ENCODE assay signal across 19 cellular contexts in the genomic region with DNA sequence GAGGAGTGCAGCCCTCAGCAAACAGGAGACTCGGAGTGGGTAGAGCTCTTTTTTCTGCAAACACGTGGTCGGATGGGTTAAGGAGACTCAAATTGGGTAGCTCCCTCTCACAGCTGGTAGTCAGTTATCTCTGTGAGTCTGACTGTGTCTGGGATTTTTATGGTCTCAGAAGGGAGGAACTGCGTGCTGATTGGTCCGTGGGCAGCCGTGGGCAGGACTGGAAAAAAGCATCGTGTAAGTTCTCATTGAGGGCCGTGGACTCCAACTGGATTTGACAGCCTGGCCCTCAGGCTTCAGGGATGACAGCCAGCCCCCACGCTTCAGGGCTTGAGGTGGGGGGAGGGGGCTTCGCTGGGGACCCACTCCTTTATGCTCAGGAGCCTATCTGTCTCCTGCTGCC.
A peak's percentile ranks its signal among the peaks of the same experiment; 100 is the strongest.
DNase-seq lines count a peak whose midpoint lies in the region; ATAC-seq and TF ChIP-seq lines count a peak whose summit lies in the region.
"Had no signal": no experiment of that assay in that cellular context is flagged by ENCODE, and none has a peak within 500 bp of the region (broad histone marks: within the 10 kb centered on the region; RNA-seq: fewer than 3 reads in every experiment).

No MANE protein-coding gene starts in this region.

- H3K27me3 ChIP-seq in RWPE2 (ENCODE audit: insufficient read depth, poor library complexity, severe bottlenecking) (no peaks in the 10 kb centered on the region), esophagus muscularis mucosa (no peaks in the 10 kb centered on the region), right cardiac atrium (ENCODE audit: control insufficient read depth, insufficient read depth) (no peaks in the 10 kb centered on the region), skeletal muscle tissue (ENCODE audit: control insufficient read depth in 3 of 3, insufficient read depth in 3 of 3, low read length in 3 of 3) (no peaks in the 10 kb centered on the region)

- intact Hi-C loops in esophagus muscularis mucosa (cut with DNase I): no loop called here
- intact Hi-C loops in right cardiac atrium (cut with DNase I): no loop called here

- no peak overlapping the region for H3K9ac ChIP-seq in skeletal muscle tissue (ENCODE audit: low read depth in 1 of 3, low read length in 3 of 3)

- TF ChIP-seq CTCF in RWPE2 (IDR thresholded peaks at IDR 0.05; ENCODE audit: poor library complexity, severe bottlenecking) (no peak), esophagus muscularis mucosa (IDR thresholded peaks at IDR 0.05) (no peak)

- whole genome bisulfite sequencing in esophagus muscularis mucosa: 63% methylated on average over 10 of the region's 10 CpGs
- 55% methylated on average over 10 of the region's 10 CpGs for WGBS in right cardiac atrium

- H3K4me1 ChIP-seq in RWPE2 (ENCODE audit: insufficient read depth, poor library complexity, severe bottlenecking) (no peaks in the 10 kb centered on the region), esophagus muscularis mucosa (peaks cover 0 to 16% (median 12%) of the 10 kb centered on the region in 4 donors), right cardiac atrium (ENCODE audit: control insufficient read depth, insufficient read depth, low read length) (no peaks in the 10 kb centered on the region), skeletal muscle tissue (ENCODE audit: control insufficient read depth in 3 of 3, insufficient read depth in 3 of 3, low read length in 3 of 3) (peaks cover 5 to 10% (median 7%) of the 10 kb centered on the region in 3 donors)

- no peak for TF ChIP-seq EP300 in esophagus muscularis mucosa (IDR thresholded peaks at IDR 0.05)

- ATAC-seq in RWPE2 (ENCODE audit: low read depth) (no peak), right cardiac atrium (peak; percentile 85 to 91), HG03135 (IDR thresholded peaks at IDR 0.05; ENCODE audit: unreplicated experiment) (no peak), HG02678 (IDR thresholded peaks at IDR 0.05; ENCODE audit: unreplicated experiment) (no peak), HG03442 (IDR thresholded peaks at IDR 0.05; ENCODE audit: unreplicated experiment) (no peak), HG03520 (IDR thresholded peaks at IDR 0.05; ENCODE audit: unreplicated experiment) (no peak)
- ATAC-seq: HCT116, Panc1, SK-N-SH treated with all-trans-retinoic acid at 6 μM for 48 hours had no signal

- no peaks in the 10 kb centered on the region for H3K36me3 ChIP-seq in RWPE2 (ENCODE audit: low read depth)
- H3K36me3 ChIP-seq in esophagus muscularis mucosa: no peaks in the 10 kb centered on the region
- no peaks in the 10 kb centered on the region for H3K36me3 ChIP-seq in skeletal muscle tissue (ENCODE audit: control insufficient read depth in 3 of 3, insufficient read depth in 3 of 3, low read length in 3 of 3)

- H3K4me3 ChIP-seq in RWPE2 (ENCODE audit: severe bottlenecking) (no peak overlapping the region), esophagus muscularis mucosa (peak overlapping the region in 3 of 4 donors; percentile 10 to 22 (median 15)), right cardiac atrium (ENCODE audit: low read length) (no peak overlapping the region), skeletal muscle tissue (ENCODE audit: low read length in 3 of 3) (peak overlapping the region; percentile 28 to 54 (median 43))

- H3K27ac ChIP-seq in RWPE2 (ENCODE audit: poor library complexity, severe bottlenecking) (no peak overlapping the region), esophagus muscularis mucosa (replicated peaks in 1 of 4) (no peak overlapping the region), right cardiac atrium (ENCODE audit: low read length) (no peak overlapping the region), skeletal muscle tissue (ENCODE audit: low read depth, low read length) (no peak overlapping the region)

- TF ChIP-seq POLR2A in esophagus muscularis mucosa (IDR thresholded peaks at IDR 0.05; ENCODE audit: low read depth): no peak

- no peaks in the 10 kb centered on the region for H3K9me3 ChIP-seq in RWPE2 (ENCODE audit: severe bottlenecking)
- H3K9me3 ChIP-seq in esophagus muscularis mucosa: no peaks in the 10 kb centered on the region
- no peaks in the 10 kb centered on the region for H3K9me3 ChIP-seq in right cardiac atrium (ENCODE audit: control insufficient read depth, low read length)
- H3K9me3 ChIP-seq in skeletal muscle tissue (ENCODE audit: control insufficient read depth in 3 of 3, low read length in 3 of 3): peaks cover 0 to 1% (median 0%) of the 10 kb centered on the region in 3 donors

- DNase-seq in RWPE2 (ENCODE audit: low spot score) (peak; percentile 23), esophagus muscularis mucosa (ENCODE audit: extremely low spot score) (no peak), right cardiac atrium (peak; percentile 28 to 67 (median 56))
- DNase-seq: Calu3; CD4-positive, alpha-beta memory T cell; DMS79 treated with DMSO at 0.1 percent for 48 hours; KBM-7; NCI-H1436 treated with DMSO at 0.1 percent for 48 hours; NCI-H510A; NCI-H774; SHP77 treated with DMSO at 0.1 percent for 48 hours had no signal

Comparison
In these comparisons a context has a peak if more than half of its experiments do, and no peak if none do; other contexts are left out.
1. ATAC-seq: peak in right cardiac atrium (2 of 2); none in RWPE2 (single experiment), HG03135 (single experiment), HG02678 (single experiment), HG03442 (single experiment) and HG03520 (single experiment).
2. H3K4me3 ChIP-seq: peak in esophagus muscularis mucosa (3 of 4) and skeletal muscle tissue (3 of 3); none in RWPE2 (single experiment) and right cardiac atrium (single experiment).